ENCODE assay signal across 7 cellular contexts in the genomic region with DNA sequence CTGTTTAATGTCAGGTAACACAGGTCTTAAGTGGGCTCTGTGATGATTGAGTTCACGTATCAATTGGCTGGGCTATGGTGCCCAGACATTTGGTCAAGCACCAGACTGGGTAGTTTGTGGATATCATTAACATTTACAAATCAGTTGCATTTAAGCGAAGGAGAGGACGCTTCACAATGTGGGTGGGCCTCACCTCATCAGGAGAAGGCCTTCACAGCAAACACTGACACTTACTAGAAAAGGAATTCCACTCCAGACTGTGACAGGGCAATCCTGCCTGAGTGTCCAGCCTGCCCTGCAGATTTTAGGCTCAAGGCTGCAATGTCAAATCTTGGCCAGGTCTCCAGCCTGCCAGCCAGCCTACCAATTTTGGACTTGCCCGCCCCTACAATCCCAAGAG.
"Had no signal": no experiment of that assay in that cellular context is flagged by ENCODE, and none has a peak within 500 bp of the region (broad histone marks: within the 10 kb centered on the region; RNA-seq: fewer than 3 reads in every experiment).

No MANE protein-coding gene starts in this region.

- H3K27me3 Mint-ChIP-seq: IgD-negative memory B cell had no signal

- H2AFZ ChIP-seq: GM23338 had no signal

- H3K4me3 Mint-ChIP-seq: GM23338, H9, HFFc6, IgD-negative memory B cell had no signal

- H3K4me3 ChIP-seq: GM23338 had no signal

- DNase-seq: H9, HCEC 1CT, HFFc6 had no signal

- H3K4me2 ChIP-seq: GM23338 had no signal

- ATAC-seq: GM23338 had no signal

- FAIRE-seq: H1, H54 had no signal

- H3K27ac Mint-ChIP-seq: GM23338, H9, HFFc6 had no signal
